In the genomic region with DNA sequence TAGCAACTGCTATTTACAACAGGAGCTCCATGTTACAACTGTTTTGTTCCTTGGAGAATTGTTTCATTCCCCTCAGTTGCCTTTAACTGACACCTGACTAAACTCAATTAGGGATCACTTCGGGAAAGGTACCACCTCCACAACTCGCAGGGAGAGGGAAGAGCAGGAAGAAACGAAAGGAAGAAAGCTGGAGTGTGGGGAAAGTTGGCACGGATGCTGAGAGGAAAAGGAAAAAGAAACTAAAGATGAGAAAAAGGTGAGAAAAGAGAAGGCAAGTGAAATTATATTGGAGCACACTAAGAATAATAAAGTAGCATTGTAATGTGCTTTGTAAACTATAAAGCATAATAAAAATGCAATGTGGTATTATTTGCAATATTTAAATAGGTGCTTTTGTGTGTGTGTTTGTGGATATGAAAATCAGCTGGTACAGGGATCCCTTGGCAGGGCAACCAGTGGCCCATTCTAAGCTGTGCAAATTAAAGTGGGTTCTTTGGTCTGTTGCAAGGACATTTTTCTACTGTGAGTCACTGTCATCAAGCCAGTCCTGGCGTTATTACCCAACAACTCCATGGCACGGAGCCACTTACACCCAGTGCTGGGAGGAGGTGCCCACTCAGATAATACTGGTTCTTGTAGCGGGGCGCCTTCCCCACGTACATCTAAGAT, we compare ENCODE assay signal across 8 cellular contexts. TPM values are rescaled to one million over a fixed set of nuclear protein-coding genes. Genes with fewer than 3 reads are reported as not detected.
DNase-seq lines count a peak whose midpoint lies in the region; TF ChIP-seq lines count a peak whose summit lies in the region.

No MANE protein-coding gene starts in this region.

- H3K36me3 Mint-ChIP-seq in MCF 10A (ENCODE audit: insufficient read depth, unreplicated experiment) (peaks cover 36% of the 10 kb centered on the region), endothelial cell (ENCODE audit: low read depth, unreplicated experiment) (no peaks in the 10 kb centered on the region)

- no peaks in the 10 kb centered on the region for H3K36me3 ChIP-seq in suprapubic skin
- peaks cover 13% of the 10 kb centered on the region for H3K36me3 ChIP-seq in WERI-Rb-1

- H3K27me3 ChIP-seq in layer of hippocampus (ENCODE audit: control insufficient read depth, insufficient read depth, low read length), result no peaks in the 10 kb centered on the region
- no peaks in the 10 kb centered on the region for H3K27me3 ChIP-seq in suprapubic skin
- no peaks in the 10 kb centered on the region for H3K27me3 ChIP-seq in WERI-Rb-1 (ENCODE audit: insufficient read depth, low read depth, severe bottlenecking)

- H3K4me3 ChIP-seq in suprapubic skin (no peak overlapping the region), WERI-Rb-1 (ENCODE audit: low read depth, low read length) (no peak overlapping the region)

- no peak for TF ChIP-seq POLR2A in suprapubic skin (IDR thresholded peaks at IDR 0.05)

- H3K9me3 Mint-ChIP-seq in MCF 10A (ENCODE audit: unreplicated experiment), result no peaks in the 10 kb centered on the region
- no peaks in the 10 kb centered on the region for H3K9me3 Mint-ChIP-seq in endothelial cell (ENCODE audit: unreplicated experiment)

- DNase-seq in COLO829 (ENCODE audit: low spot score), result peak; percentile 79
- DNase-seq in NCI-H2029 (lab: John Stamatoyannopoulos, UW), result peak; percentile 50
- peak; percentile 98 for DNase-seq in MCF 10A (ENCODE audit: unreplicated experiment)
- peak; percentile 93 to 95 for DNase-seq in suprapubic skin (ENCODE audit: low spot score in 2 of 2)
- DNase-seq in KBM-7, result no peak
- DNase-seq in endothelial cell (ENCODE audit: low spot score), result no peak
- DNase-seq in WERI-Rb-1, result no peak

- H3K27me3 Mint-ChIP-seq in MCF 10A (ENCODE audit: insufficient read depth, unreplicated experiment) (no peaks in the 10 kb centered on the region), endothelial cell (ENCODE audit: unreplicated experiment) (peaks cover 6% of the 10 kb centered on the region)

- H3K9me3 ChIP-seq in suprapubic skin (no peaks in the 10 kb centered on the region), WERI-Rb-1 (ENCODE audit: severe bottlenecking) (peaks cover 2% of the 10 kb centered on the region)

- intact Hi-C loops in MCF 10A (cut with micrococcal nuclease), result no loop called here

- 28% methylated on average over 9 of the region's 9 CpGs for WGBS in suprapubic skin

- H3K4me1 Mint-ChIP-seq in MCF 10A (ENCODE audit: insufficient read depth, unreplicated experiment) (peaks cover 73% of the 10 kb centered on the region), endothelial cell (ENCODE audit: unreplicated experiment) (peaks cover 22% of the 10 kb centered on the region)

- in situ Hi-C loops in KBM-7 (cut with MboI; ENCODE audit: low pct_unique_long_range_greater_than_20kb, low sequenced_read_pairs), result no loop called here

- BruUV-seq in MCF 10A (replicated peaks; lab: Mats Ljungman, UMichigan), result TSS peak; percentile 34

- TF ChIP-seq CTCF in MCF 10A (IDR thresholded peaks at IDR 0.05; ENCODE audit: unreplicated experiment), result no peak
- TF ChIP-seq CTCF in suprapubic skin (IDR thresholded peaks at IDR 0.05), result no peak
- no peak for TF ChIP-seq CTCF in endothelial cell (IDR thresholded peaks at IDR 0.05; ENCODE audit: unreplicated experiment)
- no peak for TF ChIP-seq CTCF in WERI-Rb-1 (IDR thresholded peaks at IDR 0.05; ENCODE audit: low read depth, low read length)

- H3K4me3 Mint-ChIP-seq in MCF 10A (ENCODE audit: unreplicated experiment) (peak overlapping the region; percentile 57), endothelial cell (ENCODE audit: unreplicated experiment) (no peak overlapping the region)

- H3K27ac ChIP-seq in layer of hippocampus (ENCODE audit: low read depth, low read length), result peak overlapping the region; percentile 77
- H3K27ac ChIP-seq in suprapubic skin, result peak overlapping the region; percentile 46
- H3K27ac ChIP-seq in WERI-Rb-1, result no peak overlapping the region

- POLR2A ChIA-PET in MCF 10A (lab: Yijun Ruan, JAX), result interaction anchor here (0.6 to 5.0 kb wide), 21 partner anchors 9 to 585 kb away, joined by 3 to 72 read pairs (median 5); a partner anchor contains a TSS

- CTCF ChIA-PET in MCF 10A (lab: Yijun Ruan, JAX), result interaction anchor here (0.7 to 1.3 kb wide), 8 partner anchors 48 to 184 kb away, joined by 3 read pairs; no protein-coding TSS in a partner anchor

- H3K4me1 ChIP-seq in suprapubic skin, result peaks cover 50% of the 10 kb centered on the region

- H3K27ac Mint-ChIP-seq in MCF 10A (ENCODE audit: low read depth, unreplicated experiment), result peak overlapping the region; percentile 87
- no peak overlapping the region for H3K27ac Mint-ChIP-seq in endothelial cell (ENCODE audit: unreplicated experiment)

- TF ChIP-seq EP300 in suprapubic skin (IDR thresholded peaks at IDR 0.05), result no peak

RNA-seq across cellular contexts. Expression of a gene that starts 45.9 kb away (rescaled TPM):
- total RNA-seq in MCF 10A (2022), result 64.3 and 93.9 TPM in 2 replicates
- 10 to 100 TPM; 13.6 to 21.8 (median 18.2) TPM for total RNA-seq in suprapubic skin
- total RNA-seq in endothelial cell (ENCODE audit: unreplicated experiment), result 47.2 TPM

Comparison
In these comparisons a context has a peak if more than half of its experiments do, and no peak if none do; other contexts are left out.
1. DNase-seq: peak in COLO829 (single experiment), NCI-H2029 (single experiment), MCF 10A (single experiment) and suprapubic skin (2 of 2); none in KBM-7 (single experiment), endothelial cell (single experiment) and WERI-Rb-1 (single experiment).